In the genomic region with DNA sequence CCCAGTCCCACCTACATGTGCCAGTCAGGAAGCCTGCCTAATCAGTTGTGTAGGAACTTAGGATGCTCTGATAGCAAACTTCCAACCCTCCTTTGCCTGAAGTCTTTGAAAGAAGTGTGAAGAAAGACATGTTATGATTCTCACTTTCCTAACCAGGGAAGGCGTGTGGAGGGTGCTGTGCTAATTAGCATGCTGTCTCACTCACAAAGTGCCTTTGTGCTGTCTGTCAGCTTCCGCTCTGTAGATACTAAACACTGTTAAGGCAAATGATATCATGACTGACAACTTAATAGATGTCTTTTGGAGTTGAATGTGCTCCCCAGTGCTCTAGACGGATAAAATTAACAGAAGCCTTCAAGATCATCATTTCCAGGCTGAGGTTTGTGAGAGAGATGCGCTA, we compare ENCODE assay signal across 22 cellular contexts.
DNase-seq lines count a peak whose midpoint lies in the region; TF ChIP-seq lines count a peak whose summit lies in the region.
"Had no signal": no experiment of that assay in that cellular context is flagged by ENCODE, and none has a peak within 500 bp of the region (broad histone marks: within the 10 kb centered on the region; RNA-seq: fewer than 3 reads in every experiment).

No MANE protein-coding gene starts in this region.

- no peaks in the 10 kb centered on the region for H4K20me1 ChIP-seq in osteoblast (ENCODE audit: insufficient read depth, low read length)

- no peaks in the 10 kb centered on the region for H3K79me2 ChIP-seq in osteoblast (ENCODE audit: insufficient read depth, low read length)

- TF ChIP-seq CTCF in osteoblast (IDR thresholded peaks at IDR 0.05; ENCODE audit: extremely low read depth, low read depth, low read length): no peak
- no peak for TF ChIP-seq CTCF in A673 (conservative IDR thresholded peaks at IDR 0.05; ENCODE audit: low read depth, low read length)

- CTCF ChIA-PET in A673 (lab: Charles Lee): no interaction called here

- POLR2A ChIA-PET in A673 (lab: Charles Lee; ENCODE audit: low non-redundant PET): no interaction called here

- H3K27me3 ChIP-seq in osteoblast (ENCODE audit: insufficient read depth, low read length) (no peaks in the 10 kb centered on the region), A673 (replicated peaks; ENCODE audit: insufficient read depth, low read depth, low read length, poor library complexity) (no peaks in the 10 kb centered on the region)

- no peak overlapping the region for H3K27ac ChIP-seq in osteoblast (ENCODE audit: low read depth, low read length)
- H3K27ac ChIP-seq in A673 (ENCODE audit: low read depth, low read length, poor library complexity, severe bottlenecking): no peak overlapping the region
- H3K27ac ChIP-seq: 22Rv1, C4-2B had no signal

- peak in 2 of 3 experiments; percentile 15 to 62 for DNase-seq in NCI-H1417 (lab: John Stamatoyannopoulos, UW)
- no peak for DNase-seq in NCI-H1417 treated with DMSO at 0.1 percent for 48 hours (lab: John Stamatoyannopoulos, UW)
- peak; percentile 7 for DNase-seq in astrocyte of the hippocampus (ENCODE audit: low read depth, low spot score)
- peak; percentile 64 for DNase-seq in medulla oblongata (ENCODE audit: extremely low spot score)
- DNase-seq in superior temporal gyrus (ENCODE audit: extremely low spot score): peak; percentile 62
- no peak for DNase-seq in osteoblast (ENCODE audit: insufficient read length, low spot score, missing footprints)
- no peak for DNase-seq in DMS53 treated with DMSO at 0.1 percent for 48 hours (lab: John Stamatoyannopoulos, UW; ENCODE audit: unreplicated experiment)
- no peak for DNase-seq in A673 (ENCODE audit: low spot score)
- DNase-seq: AML-193; Calu3; CD8-positive, alpha-beta memory T cell; DMS153; Kasumi-1; NCI-H1436; NCI-H2029 treated with DMSO at 0.1 percent for 48 hours; NCI-H2171 treated with DMSO at 0.1 percent for 48 hours; NCI-H774; NK-92 treated with Interleukin-12 subunit alpha and Interleukin-12 subunit beta, amount 100 ng/mL, for 24 hours; SIG-M5; SK-N-SH had no signal

- no peak overlapping the region for H3K4me3 ChIP-seq in osteoblast (ENCODE audit: insufficient read depth, low read length)
- no peak overlapping the region for H3K4me3 ChIP-seq in A673 (ENCODE audit: low read depth, low read length, poor library complexity, severe bottlenecking)

- no peaks in the 10 kb centered on the region for H3K36me3 ChIP-seq in osteoblast (ENCODE audit: insufficient read depth, low read length)
- no peaks in the 10 kb centered on the region for H3K36me3 ChIP-seq in A673 (ENCODE audit: insufficient read depth, low read length, poor library complexity, severe bottlenecking)

- BruUV-seq in A673 (replicated peaks; lab: Mats Ljungman, UMichigan): no TSS peak

- H3K9me3 ChIP-seq in osteoblast (ENCODE audit: low read depth, low read length): no peaks in the 10 kb centered on the region
- no peaks in the 10 kb centered on the region for H3K9me3 ChIP-seq in A673 (ENCODE audit: low read depth, low read length, poor library complexity, severe bottlenecking)
- H3K9me3 ChIP-seq: SK-N-SH had no signal

- H2AFZ ChIP-seq in osteoblast (ENCODE audit: low read length): no peak overlapping the region

- intact Hi-C loops in A673 (cut with micrococcal nuclease; ENCODE audit: unreplicated experiment): no loop called here

- H3K4me1 ChIP-seq in osteoblast (ENCODE audit: insufficient read depth, low read length) (no peaks in the 10 kb centered on the region), A673 (ENCODE audit: insufficient read depth, low read length, poor library complexity, severe bottlenecking) (no peaks in the 10 kb centered on the region)

- no peak overlapping the region for H3K4me2 ChIP-seq in osteoblast (ENCODE audit: insufficient read depth, low read length)
- H3K4me2 ChIP-seq: SK-N-SH had no signal

Comparison
In these comparisons a context has a peak if more than half of its experiments do, and no peak if none do; other contexts are left out.
1. DNase-seq: peak in NCI-H1417 (2 of 3), astrocyte of the hippocampus (single experiment), medulla oblongata (single experiment) and superior temporal gyrus (single experiment); none in NCI-H1417 treated with DMSO at 0.1 percent for 48 hours (single experiment), osteoblast (single experiment), DMS53 treated with DMSO at 0.1 percent for 48 hours (single experiment) and A673 (single experiment).